Comparison of ENCODE assay signal across 20 cellular contexts in genomic region chr1:145897969-145898368, GRCh38. TPM values are rescaled to one million over a fixed set of nuclear protein-coding genes. Genes with fewer than 3 reads are reported as not detected.
DNase-seq lines count a peak whose midpoint lies in the region; ATAC-seq, FAIRE-seq and TF ChIP-seq lines count a peak whose summit lies in the region.
"Had no signal": no experiment of that assay in that cellular context is flagged by ENCODE, and none has a peak within 500 bp of the region (broad histone marks: within the 10 kb centered on the region; RNA-seq: fewer than 3 reads in every experiment).

No MANE protein-coding gene starts in this region.

- TF ChIP-seq EP300 in K562 (IDR thresholded peaks at IDR 0.05; ENCODE audit: low read length): no peak

- no peak overlapping the region for H4K91ac ChIP-seq in neuronal stem cell (ENCODE audit: low read depth, low read length, poor library complexity)

- ATAC-seq in K562: no peak
- ATAC-seq: CD8-positive, alpha-beta T cell had no signal

- peaks cover 4 to 17% of the 10 kb centered on the region in 2 experiments; a peak in 4 of 5 replicates for H3K4me1 ChIP-seq in K562 (replicated peaks in 1 of 2; ENCODE audit: control insufficient read depth in 2 of 2, insufficient read depth in 2 of 2, low read length in 2 of 2)
- peaks cover 7% of the 10 kb centered on the region in 2 donors for H3K4me1 ChIP-seq in neuronal stem cell (ENCODE audit: control insufficient read depth in 2 of 2, insufficient read depth in 1 of 2, low read depth in 1 of 2, low read length in 2 of 2)
- H3K4me1 ChIP-seq: BLaER1 treated with 17β-estradiol and CSF1 and Interleukin-3, amounts not matched to agents 10 nM and 100 nM; HAP-1 had no signal

- WGBS in K562 (ENCODE audit: insufficient coverage, low coverage, missing lambda C conversion rate): 73% methylated on average over 1 of the region's 1 CpG
- WGBS in neuronal stem cell (ENCODE audit: extremely low coverage in 2 of 2, insufficient read length in 2 of 2, insufficient replicate concordance in 1 of 2), 2 donors: no CpG with 5 or more reads among the region's 1 CpG

- H4K8ac ChIP-seq in neuronal stem cell (ENCODE audit: low read depth, low read length): no peak overlapping the region

- no peak overlapping the region for H3K4me2 ChIP-seq in K562 (ENCODE audit: insufficient read depth, low read length)
- no peak overlapping the region for H3K4me2 ChIP-seq in neuronal stem cell (ENCODE audit: insufficient read depth, low read length, poor library complexity, severe bottlenecking)
- H3K4me2 ChIP-seq: BLaER1 treated with 17β-estradiol and CSF1 and Interleukin-3, amounts not matched to agents 10 nM and 100 nM had no signal

- H3K4me3 ChIP-seq in K562: no peak overlapping the region
- H3K4me3 ChIP-seq in neuronal stem cell (ENCODE audit: low read length in 2 of 2): no peak overlapping the region
- H3K4me3 ChIP-seq: BLaER1 treated with 17β-estradiol and CSF1 and Interleukin-3, amounts not matched to agents 10 nM and 100 nM; GM23248; HAP-1 had no signal

- no peak overlapping the region for H3K23ac ChIP-seq in neuronal stem cell (ENCODE audit: low read depth, low read length, poor library complexity)

- intact Hi-C loops in K562 (cut with micrococcal nuclease): no loop called here

- H2BK120ac ChIP-seq in neuronal stem cell (ENCODE audit: low read depth, low read length): no peak overlapping the region

- no peak overlapping the region for H2BK15ac ChIP-seq in neuronal stem cell (ENCODE audit: low read length)

- H3K9ac ChIP-seq in K562 (ENCODE audit: insufficient read depth in 1 of 2, low read depth in 2 of 2, low read length in 2 of 2) (no peak overlapping the region), neuronal stem cell (ENCODE audit: low read depth, low read length, poor library complexity) (no peak overlapping the region)
- H3K9ac ChIP-seq: BLaER1 treated with 17β-estradiol and CSF1 and Interleukin-3, amounts not matched to agents 10 nM and 100 nM; GM23248 had no signal

- in situ Hi-C loops in K562 (cut with MboI): no loop called here

- H3K4ac ChIP-seq in neuronal stem cell (ENCODE audit: low read length): no peak overlapping the region

- DNase-seq in D341Med (ENCODE audit: low spot score) (peak; percentile 15), K562 (ENCODE audit: extremely low read depth in 1 of 4, low spot score in 3 of 4) (no peak), neuronal stem cell (ENCODE audit: low spot score) (no peak), amniotic stem cell (lab: John Stamatoyannopoulos, UW) (no peak), NCI-H345 (lab: John Stamatoyannopoulos, UW) (no peak)
- DNase-seq: 8988T; Calu3; CD8-positive, alpha-beta T cell; DMS79; GDM1; GM23248; KBM-7 had no signal

- H3K9me3 ChIP-seq in K562 (replicated peaks; ENCODE audit: control insufficient read depth, insufficient read depth, low read depth, low read length): no peaks in the 10 kb centered on the region
- no peaks in the 10 kb centered on the region for H3K9me3 ChIP-seq in neuronal stem cell (replicated peaks in 1 of 2; ENCODE audit: control insufficient read depth in 2 of 2, insufficient read depth in 1 of 2, low read depth in 1 of 2, low read length in 2 of 2)
- H3K9me3 ChIP-seq: BLaER1 treated with 17β-estradiol and CSF1 and Interleukin-3, amounts not matched to agents 10 nM and 100 nM; HAP-1 had no signal

- H4K20me1 ChIP-seq in K562 (replicated peaks; ENCODE audit: control insufficient read depth, insufficient read depth, low read length): no peaks in the 10 kb centered on the region
- H4K20me1 ChIP-seq: BLaER1 treated with 17β-estradiol and CSF1 and Interleukin-3, amounts not matched to agents 10 nM and 100 nM had no signal

- H3K27ac ChIP-seq in K562 (ENCODE audit: extremely low read depth, low read depth, low read length) (no peak overlapping the region), neuronal stem cell (replicated peaks; ENCODE audit: low read length) (no peak overlapping the region)
- H3K27ac ChIP-seq: BLaER1 treated with 17β-estradiol and CSF1 and Interleukin-3, amounts not matched to agents 10 nM and 100 nM; GM23248 had no signal

- H3K9me1 ChIP-seq in K562 (ENCODE audit: control insufficient read depth, insufficient read depth, low read length): no peaks in the 10 kb centered on the region

- no peak for TF ChIP-seq CTCF in K562 (IDR thresholded peaks at IDR 0.05 in 2 of 3, conservative IDR thresholded peaks at IDR 0.05 in 1 of 3; ENCODE audit: insufficient read depth in 2 of 3, low read depth in 1 of 3, low read length in 3 of 3)

- BruUV-seq in K562 (replicated peaks; lab: Mats Ljungman, UMichigan): no TSS peak

- peak overlapping the region; percentile 37 for H2AK5ac ChIP-seq in neuronal stem cell (ENCODE audit: low read depth, low read length)

- H2BK5ac ChIP-seq in neuronal stem cell (ENCODE audit: low read length): no peak overlapping the region

- H3K18ac ChIP-seq in neuronal stem cell (ENCODE audit: low read length): no peak overlapping the region

- no peak overlapping the region for H2BK12ac ChIP-seq in neuronal stem cell (ENCODE audit: low read length)

- H3K14ac ChIP-seq in neuronal stem cell (ENCODE audit: low read length): no peak overlapping the region

- POLR2A ChIA-PET in K562 (lab: Yijun Ruan, JAX): interaction anchor here (1.1 to 1.3 kb wide), 2 partner anchors 9 to 30 kb away, joined by 3 to 4 read pairs; partner anchors contain the start of gene RBM8A

- CTCF ChIA-PET in K562 (lab: Yijun Ruan, JAX; ENCODE audit: low intra/inter-chr PET ratio): no interaction called here

- no peaks in the 10 kb centered on the region for H3K79me1 ChIP-seq in neuronal stem cell (ENCODE audit: low read depth, low read length)

- FAIRE-seq in K562 (lab: Jason Lieb, UNC): peak; percentile 19
- FAIRE-seq: GM12892, GM18507 had no signal

- no peak for TF ChIP-seq RAD21 in K562 (CRISPR knock-in tag; conservative IDR thresholded peaks at IDR 0.05 in 1 of 2, IDR thresholded peaks at IDR 0.05 in 1 of 2)

- H3K36me3 ChIP-seq in K562 (ENCODE audit: control insufficient read depth, insufficient read depth, low read length): no peaks in the 10 kb centered on the region
- H3K36me3 ChIP-seq in neuronal stem cell (replicated peaks in 1 of 2; ENCODE audit: control insufficient read depth in 2 of 2, insufficient read depth in 2 of 2, low read length in 2 of 2): no peaks in the 10 kb centered on the region
- H3K36me3 ChIP-seq: BLaER1 treated with 17β-estradiol and CSF1 and Interleukin-3, amounts not matched to agents 10 nM and 100 nM; HAP-1 had no signal

- no peak for TF ChIP-seq POLR2A in K562 (conservative IDR thresholded peaks at IDR 0.05)

- no peak overlapping the region for H2AFZ ChIP-seq in K562 (ENCODE audit: low read depth, low read length)
- H2AFZ ChIP-seq in neuronal stem cell (ENCODE audit: low read length): no peak overlapping the region
- H2AFZ ChIP-seq: GM23248 had no signal

- no peaks in the 10 kb centered on the region for H3K79me2 ChIP-seq in K562 (ENCODE audit: control insufficient read depth, insufficient read depth, low read length)

- H3K27me3 ChIP-seq in K562 (ENCODE audit: control insufficient read depth in 2 of 2, insufficient read depth in 2 of 2, low read length in 2 of 2): no peaks in the 10 kb centered on the region
- peaks cover 0 to 29% (median 0%) of the 10 kb centered on the region in 3 experiments for H3K27me3 ChIP-seq in neuronal stem cell (ENCODE audit: control insufficient read depth in 3 of 3, insufficient read depth in 3 of 3, low read depth in 1 of 3, low read length in 3 of 3)
- H3K27me3 ChIP-seq: BLaER1 treated with 17β-estradiol and CSF1 and Interleukin-3, amounts not matched to agents 10 nM and 100 nM had no signal

RNA-seq across cellular contexts. Expression of gene ITGA10, which starts 11.9 kb away (rescaled TPM):
- 0.25 and 1.3 TPM in 2 replicates for total RNA-seq in K562 (2011; cell fraction: chromatin; rRNA removed; ENCODE audit: low replicate concordance)
- 0.39 and 0.83 TPM in 2 replicates for total RNA-seq in K562 (2011; cell fraction: nucleolus; rRNA removed)
- 0.59 and 0.99 TPM in 2 replicates for total RNA-seq in K562 (2011; cell fraction: nucleoplasm; rRNA removed)
- total RNA-seq in K562 (2014; rRNA removed) (0.05 TPM in 1 of 2 replicates, not detected in the other), K562 (2014; rRNA removed; fragmentation: Illumina TruSeq; extraction: Trizol) (0.11 and 0.35 TPM in 2 replicates), K562 (2015; rRNA removed; fragmentation: Illumina TruSeq; extraction: Trizol) (0.08 and 0.14 TPM in 2 replicates), K562 (2021) (0.09 and 0.20 TPM in 2 replicates)
- polyA plus RNA-seq in K562 (2011; rRNA removed) (0.14 and 0.26 TPM in 2 replicates), K562 (2014; fragmentation: Illumina TruSeq; extraction: Trizol) (0.06 and 0.09 TPM in 2 replicates), K562 (2014; fragmentation: Nextera tagmentation; extraction: Ambion mirVana) (under 1 TPM; 0.08 TPM), K562 (2014; rRNA removed) (0.01 and 0.65 TPM in 2 replicates)
- 0.04 and 0.09 TPM in 2 replicates for polyA plus RNA-seq in K562 (2011; cell fraction: cytosol; rRNA removed)
- 0.60 and 0.87 TPM in 2 replicates for polyA plus RNA-seq in K562 (2011; cell fraction: nucleus; rRNA removed)
- polyA plus RNA-seq in K562 (2012): 0.14 and 0.21 TPM in 2 replicates
- polyA minus RNA-seq in K562 (2011; rRNA and poly(A)+ RNA removed): 0.06 TPM in 1 of 2 replicates, not detected in the other
- polyA minus RNA-seq in K562 (2011; cell fraction: cytosol; rRNA and poly(A)+ RNA removed): not detected in 2 replicates
- polyA minus RNA-seq in K562 (2011; cell fraction: nucleus; rRNA and poly(A)+ RNA removed): 0.13 TPM in 1 of 2 replicates, not detected in the other
- polyA plus RNA-seq in neuronal stem cell (2013, experiment 1 of 2): 0.01 TPM
- polyA plus RNA-seq in neuronal stem cell (2013, experiment 2 of 2): 0.04 TPM

RNA-seq across cellular contexts. Expression of gene ANKRD35, which starts 12.3 kb away (rescaled TPM):
- not detected in 2 replicates for total RNA-seq in K562 (2011; cell fraction: chromatin; rRNA removed; ENCODE audit: low replicate concordance)
- not detected in 2 replicates for total RNA-seq in K562 (2011; cell fraction: nucleolus; rRNA removed)
- total RNA-seq in K562 (2011; cell fraction: nucleoplasm; rRNA removed): not detected in 2 replicates
- total RNA-seq in K562 (2014; rRNA removed) (0.12 and 0.14 TPM in 2 replicates), K562 (2014; rRNA removed; fragmentation: Illumina TruSeq; extraction: Trizol) (0.07 TPM in 1 of 2 replicates, not detected in the other), K562 (2015; rRNA removed; fragmentation: Illumina TruSeq; extraction: Trizol) (0.08 TPM in 1 of 2 replicates, not detected in the other), K562 (2021) (0.07 TPM in 1 of 2 replicates, not detected in the other)
- polyA plus RNA-seq in K562 (2011; rRNA removed) (not detected in 2 replicates), K562 (2014; fragmentation: Illumina TruSeq; extraction: Trizol) (0.07 TPM in 1 of 2 replicates, not detected in the other), K562 (2014; fragmentation: Nextera tagmentation; extraction: Ambion mirVana) (not detected), K562 (2014; rRNA removed) (0.07 TPM in 1 of 2 replicates, not detected in the other)
- 0.04 TPM in 1 of 2 replicates, not detected in the other for polyA plus RNA-seq in K562 (2011; cell fraction: cytosol; rRNA removed)
- polyA plus RNA-seq in K562 (2011; cell fraction: nucleus; rRNA removed): 0.04 TPM in 1 of 2 replicates, not detected in the other
- 0.07 and 0.08 TPM in 2 replicates for polyA plus RNA-seq in K562 (2012)
- not detected in 2 replicates for polyA minus RNA-seq in K562 (2011; rRNA and poly(A)+ RNA removed)
- polyA minus RNA-seq in K562 (2011; cell fraction: cytosol; rRNA and poly(A)+ RNA removed): not detected in 2 replicates
- not detected in 2 replicates for polyA minus RNA-seq in K562 (2011; cell fraction: nucleus; rRNA and poly(A)+ RNA removed)
- 2.1 TPM for polyA plus RNA-seq in neuronal stem cell (2013, experiment 1 of 2)
- 2.2 TPM for polyA plus RNA-seq in neuronal stem cell (2013, experiment 2 of 2)
- total RNA-seq: A673; B cell; Calu3; CD8-positive, alpha-beta T cell; Daoy; H4 had no signal

RNA-seq across cellular contexts. Expression of gene PEX11B, which starts 20.5 kb away (rescaled TPM):
- 12.2 and 19.4 TPM in 2 replicates for total RNA-seq in K562 (2011; cell fraction: chromatin; rRNA removed; ENCODE audit: low replicate concordance)
- 6.8 and 8.4 TPM in 2 replicates for total RNA-seq in K562 (2011; cell fraction: nucleolus; rRNA removed)
- 14.8 and 21.1 TPM in 2 replicates for total RNA-seq in K562 (2011; cell fraction: nucleoplasm; rRNA removed)
- total RNA-seq in K562 (2014; rRNA removed): 13.2 and 18.8 TPM in 2 replicates
- total RNA-seq in K562 (2014; rRNA removed; fragmentation: Illumina TruSeq; extraction: Trizol): 16.9 and 18.1 TPM in 2 replicates
- 18.5 and 18.6 TPM in 2 replicates for total RNA-seq in K562 (2015; rRNA removed; fragmentation: Illumina TruSeq; extraction: Trizol)
- 18.9 and 21.2 TPM in 2 replicates for total RNA-seq in K562 (2021)
- polyA plus RNA-seq in K562 (2011; rRNA removed): 60.0 and 60.3 TPM in 2 replicates
- polyA plus RNA-seq in K562 (2011; cell fraction: cytosol; rRNA removed): 22.5 and 45.5 TPM in 2 replicates
- 18.3 and 30.9 TPM in 2 replicates for polyA plus RNA-seq in K562 (2011; cell fraction: nucleus; rRNA removed)
- 26.1 and 28.8 TPM in 2 replicates for polyA plus RNA-seq in K562 (2012)
- polyA plus RNA-seq in K562 (2014; fragmentation: Illumina TruSeq; extraction: Trizol): 24.6 and 26.3 TPM in 2 replicates
- polyA plus RNA-seq in K562 (2014; fragmentation: Nextera tagmentation; extraction: Ambion mirVana): 10 to 100 TPM; 42.3 to 52.7 TPM
- polyA plus RNA-seq in K562 (2014; rRNA removed): 21.7 and 23.4 TPM in 2 replicates
- polyA minus RNA-seq in K562 (2011; rRNA and poly(A)+ RNA removed): 18.8 and 21.3 TPM in 2 replicates
- polyA minus RNA-seq in K562 (2011; cell fraction: cytosol; rRNA and poly(A)+ RNA removed): 10.7 and 11.7 TPM in 2 replicates
- 5.0 and 6.7 TPM in 2 replicates for polyA minus RNA-seq in K562 (2011; cell fraction: nucleus; rRNA and poly(A)+ RNA removed)
- 13.5 TPM for polyA plus RNA-seq in neuronal stem cell (2013, experiment 1 of 2)
- polyA plus RNA-seq in neuronal stem cell (2013, experiment 2 of 2): 12.5 TPM

RNA-seq across cellular contexts. Expression of gene RBM8A, which starts 29.3 kb away (rescaled TPM):
- 63.9 and 101 TPM in 2 replicates for total RNA-seq in K562 (2011; cell fraction: chromatin; rRNA removed; ENCODE audit: low replicate concordance)
- 34.0 and 44.1 TPM in 2 replicates for total RNA-seq in K562 (2011; cell fraction: nucleolus; rRNA removed)
- 61.8 and 68.6 TPM in 2 replicates for total RNA-seq in K562 (2011; cell fraction: nucleoplasm; rRNA removed)
- 235 and 257 TPM in 2 replicates for total RNA-seq in K562 (2014; rRNA removed)
- total RNA-seq in K562 (2014; rRNA removed; fragmentation: Illumina TruSeq; extraction: Trizol): 228 and 266 TPM in 2 replicates
- 283 and 291 TPM in 2 replicates for total RNA-seq in K562 (2015; rRNA removed; fragmentation: Illumina TruSeq; extraction: Trizol)
- total RNA-seq in K562 (2021): 206 and 215 TPM in 2 replicates
- polyA plus RNA-seq in K562 (2011; rRNA removed): 152 and 225 TPM in 2 replicates
- 67.1 and 160 TPM in 2 replicates for polyA plus RNA-seq in K562 (2011; cell fraction: cytosol; rRNA removed)
- polyA plus RNA-seq in K562 (2011; cell fraction: nucleus; rRNA removed): 67.1 and 106 TPM in 2 replicates
- polyA plus RNA-seq in K562 (2012): 172 and 328 TPM in 2 replicates
- 240 and 324 TPM in 2 replicates for polyA plus RNA-seq in K562 (2014; fragmentation: Illumina TruSeq; extraction: Trizol)
- 1,000 to 10,000 TPM in 1 of 2 experiments, 100 to 1,000 TPM in 1; 763 to 1,035 TPM for polyA plus RNA-seq in K562 (2014; fragmentation: Nextera tagmentation; extraction: Ambion mirVana)
- polyA plus RNA-seq in K562 (2014; rRNA removed): 301 and 311 TPM in 2 replicates
- polyA minus RNA-seq in K562 (2011; rRNA and poly(A)+ RNA removed): 126 and 166 TPM in 2 replicates
- 31.0 and 43.5 TPM in 2 replicates for polyA minus RNA-seq in K562 (2011; cell fraction: cytosol; rRNA and poly(A)+ RNA removed)
- polyA minus RNA-seq in K562 (2011; cell fraction: nucleus; rRNA and poly(A)+ RNA removed): 26.1 and 42.1 TPM in 2 replicates
- 178 TPM for polyA plus RNA-seq in neuronal stem cell (2013, experiment 1 of 2)
- polyA plus RNA-seq in neuronal stem cell (2013, experiment 2 of 2): 188 TPM

RNA-seq across cellular contexts. Expression of gene PIAS3, which starts 39.1 kb away (rescaled TPM):
- total RNA-seq in K562 (2011; cell fraction: chromatin; rRNA removed; ENCODE audit: low replicate concordance): 64.2 and 113 TPM in 2 replicates
- 40.4 and 44.0 TPM in 2 replicates for total RNA-seq in K562 (2011; cell fraction: nucleolus; rRNA removed)
- 64.8 and 79.1 TPM in 2 replicates for total RNA-seq in K562 (2011; cell fraction: nucleoplasm; rRNA removed)
- total RNA-seq in K562 (2014; rRNA removed): 7.9 and 10.4 TPM in 2 replicates
- total RNA-seq in K562 (2014; rRNA removed; fragmentation: Illumina TruSeq; extraction: Trizol): 6.0 and 6.9 TPM in 2 replicates
- total RNA-seq in K562 (2015; rRNA removed; fragmentation: Illumina TruSeq; extraction: Trizol): 7.4 and 7.5 TPM in 2 replicates
- 15.7 and 17.7 TPM in 2 replicates for total RNA-seq in K562 (2021)
- 8.5 and 16.5 TPM in 2 replicates for polyA plus RNA-seq in K562 (2011; rRNA removed)
- 14.3 and 15.1 TPM in 2 replicates for polyA plus RNA-seq in K562 (2011; cell fraction: cytosol; rRNA removed)
- 72.5 and 78.3 TPM in 2 replicates for polyA plus RNA-seq in K562 (2011; cell fraction: nucleus; rRNA removed)
- 16.7 and 21.4 TPM in 2 replicates for polyA plus RNA-seq in K562 (2012)
- polyA plus RNA-seq in K562 (2014; fragmentation: Illumina TruSeq; extraction: Trizol): 22.6 and 25.6 TPM in 2 replicates
- polyA plus RNA-seq in K562 (2014; fragmentation: Nextera tagmentation; extraction: Ambion mirVana): 1 to 10 TPM; 1.1 to 1.5 TPM
- polyA plus RNA-seq in K562 (2014; rRNA removed): 14.3 and 16.2 TPM in 2 replicates
- 6.3 and 7.1 TPM in 2 replicates for polyA minus RNA-seq in K562 (2011; rRNA and poly(A)+ RNA removed)
- 10.6 and 12.4 TPM in 2 replicates for polyA minus RNA-seq in K562 (2011; cell fraction: cytosol; rRNA and poly(A)+ RNA removed)
- 10.9 and 17.9 TPM in 2 replicates for polyA minus RNA-seq in K562 (2011; cell fraction: nucleus; rRNA and poly(A)+ RNA removed)
- polyA plus RNA-seq in neuronal stem cell (2013, experiment 1 of 2): 56.5 TPM
- polyA plus RNA-seq in neuronal stem cell (2013, experiment 2 of 2): 54.9 TPM
